16 cellular contexts compared by ENCODE assay signal in the genomic region with DNA sequence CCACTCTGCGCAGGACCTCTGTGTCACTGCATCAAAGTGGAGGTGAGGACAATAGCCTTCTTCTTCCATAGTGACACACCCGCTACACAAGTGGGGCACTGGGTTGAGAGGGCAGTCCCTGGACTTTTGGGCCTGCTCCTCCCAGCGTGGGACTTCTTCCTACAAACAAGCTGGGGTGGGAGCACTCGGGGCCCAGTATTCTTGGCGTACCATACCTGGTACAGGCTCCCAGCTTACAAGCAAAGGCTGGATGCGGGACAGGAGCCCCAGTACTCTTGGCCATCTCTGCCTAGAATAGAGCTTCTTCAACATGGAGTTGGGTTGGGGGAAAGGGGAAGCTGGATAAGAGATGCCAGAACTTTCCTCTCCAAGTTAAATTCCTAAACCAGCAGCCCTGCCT.
"Had no signal": no experiment of that assay in that cellular context is flagged by ENCODE, and none has a peak within 500 bp of the region (broad histone marks: within the 10 kb centered on the region; RNA-seq: fewer than 3 reads in every experiment).

No MANE protein-coding gene starts in this region.

- H3K27me3 Mint-ChIP-seq: dendritic cell treated with granulocyte-macrophage colony-stimulating factor and Interleukin-4, amounts not matched to agents 40 ng/mL and 50 ng/mL, for 4 days had no signal

- H3K27ac ChIP-seq: colonic mucosa, esophagus muscularis mucosa, foreskin keratinocyte, gastroesophageal sphincter, heart right ventricle, left lung, lower lobe of right lung had no signal

- H3K4me1 ChIP-seq: colonic mucosa, foreskin keratinocyte, heart right ventricle, left lung, lower lobe of right lung had no signal

- DNase-seq: colonic mucosa; cortex of kidney; effector CD8-positive, alpha-beta T cell; effector memory CD8-positive, alpha-beta T cell; foreskin keratinocyte; heart right ventricle; hippocampal formation; left cardiac atrium; left lung; left ventricle myocardium superior; lower lobe of right lung; mesenchymal stem cell; midbrain had no signal

- H3K4me3 ChIP-seq: colonic mucosa, esophagus muscularis mucosa, gastroesophageal sphincter, heart right ventricle, left lung, lower lobe of right lung had no signal

- H3K9me3 ChIP-seq: colonic mucosa had no signal

- H3K36me3 ChIP-seq: colonic mucosa, esophagus muscularis mucosa, gastroesophageal sphincter, heart right ventricle, left lung, lower lobe of right lung had no signal

- ATAC-seq: effector memory CD8-positive, alpha-beta T cell; foreskin keratinocyte; gastroesophageal sphincter; heart right ventricle; left cardiac atrium; left lung; left ventricle myocardium superior; lower lobe of right lung had no signal

- H3K27ac Mint-ChIP-seq: dendritic cell treated with granulocyte-macrophage colony-stimulating factor and Interleukin-4, amounts not matched to agents 40 ng/mL and 50 ng/mL, for 4 days; effector memory CD8-positive, alpha-beta T cell had no signal

- H3K4me3 Mint-ChIP-seq: dendritic cell treated with granulocyte-macrophage colony-stimulating factor and Interleukin-4, amounts not matched to agents 40 ng/mL and 50 ng/mL, for 4 days; effector memory CD8-positive, alpha-beta T cell had no signal

- H3K27me3 ChIP-seq: colonic mucosa, foreskin keratinocyte, heart right ventricle, left lung had no signal
